Comparison of ENCODE assay signal across 8 cellular contexts in the genomic region with DNA sequence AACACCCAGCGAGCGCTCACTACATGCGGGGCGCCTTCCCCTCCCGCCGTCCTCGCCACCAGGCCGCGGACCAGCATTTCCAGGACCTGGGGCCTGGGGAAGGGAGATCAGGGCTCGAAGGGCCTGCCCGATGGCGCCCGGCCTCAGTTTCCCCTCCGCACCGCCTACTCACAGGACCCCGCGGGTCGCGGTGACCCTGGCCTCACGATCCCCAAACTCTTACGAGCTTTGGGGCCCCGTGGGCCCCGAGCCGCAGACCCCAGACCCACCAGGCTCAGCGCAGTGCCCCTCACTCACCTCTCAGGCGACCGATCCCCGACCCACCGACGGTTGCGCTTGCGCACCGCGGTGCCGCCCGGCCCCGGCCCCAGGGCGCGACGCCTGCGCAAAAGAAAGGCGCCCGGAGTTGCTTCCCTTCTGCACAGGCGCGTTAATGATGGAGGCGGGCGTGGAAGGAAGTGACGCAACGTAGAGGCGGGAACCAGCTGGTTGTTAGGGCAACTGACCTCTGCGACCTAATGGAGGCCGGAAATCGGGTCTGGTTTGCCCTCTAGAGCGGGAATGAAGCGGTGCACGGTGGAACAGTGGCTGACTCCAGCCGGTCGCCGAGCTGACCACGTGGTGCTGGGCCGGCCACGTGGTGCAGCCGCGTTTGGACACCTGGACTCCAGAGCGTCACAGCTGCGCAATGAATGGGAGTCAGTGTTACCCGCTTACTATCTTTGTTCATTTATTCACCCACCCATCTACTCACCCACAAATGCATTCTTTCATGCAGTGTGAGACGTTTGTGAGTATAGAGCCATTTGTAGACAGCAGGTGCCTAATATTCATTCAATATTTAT. TPM values are rescaled to one million over a fixed set of nuclear protein-coding genes. Genes with fewer than 3 reads are reported as not detected.
DNase-seq lines count a peak whose midpoint lies in the region; ATAC-seq and TF ChIP-seq lines count a peak whose summit lies in the region.

A gene with protein sequence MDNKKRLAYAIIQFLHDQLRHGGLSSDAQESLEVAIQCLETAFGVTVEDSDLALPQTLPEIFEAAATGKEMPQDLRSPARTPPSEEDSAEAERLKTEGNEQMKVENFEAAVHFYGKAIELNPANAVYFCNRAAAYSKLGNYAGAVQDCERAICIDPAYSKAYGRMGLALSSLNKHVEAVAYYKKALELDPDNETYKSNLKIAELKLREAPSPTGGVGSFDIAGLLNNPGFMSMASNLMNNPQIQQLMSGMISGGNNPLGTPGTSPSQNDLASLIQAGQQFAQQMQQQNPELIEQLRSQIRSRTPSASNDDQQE (minus strand): TSS at position 338 of the 845 bp plus-strand sequence. CDS start 14,205 bp downstream, outside the sequence.

- H3K4me3 ChIP-seq in coronary artery: peak within 1 kb of the TSS; percentile 89

- intact Hi-C loops in activated CD4-positive, alpha-beta T cell treated with anti-CD3 and anti-CD28 coated beads, Interleukin-2, amount 10 ng/mL, durations not matched to agents 24 days and 14 days (cut with micrococcal nuclease): loop anchor here (2.0 kb wide), 1 partner anchor 42 kb away; a partner anchor contains a TSS

- no peaks in the 10 kb centered on the region for H3K27me3 Mint-ChIP-seq in activated CD4-positive, alpha-beta T cell treated with anti-CD3 and anti-CD28 coated beads, Interleukin-2, amount 10 ng/mL, durations not matched to agents 24 days and 14 days

- H3K27ac ChIP-seq in coronary artery (peak within 1 kb of the TSS; percentile 88 to 93), layer of hippocampus (ENCODE audit: low read depth, low read length) (peak within 1 kb of the TSS; percentile 97)

- H3K4me3 Mint-ChIP-seq in activated CD4-positive, alpha-beta T cell treated with anti-CD3 and anti-CD28 coated beads, Interleukin-2, amount 10 ng/mL, durations not matched to agents 24 days and 14 days: peak within 1 kb of the TSS; percentile 95

- DNase-seq in C1 segment of cervical spinal cord (lab: John Stamatoyannopoulos, UW) (peak; percentile 69 to 99 (median 96)), NCI-H526 treated with DMSO at 0.1 percent for 48 hours (lab: John Stamatoyannopoulos, UW) (peak; percentile 95), coronary artery (ENCODE audit: low spot score) (peak; percentile 99)
- peak; percentile 99 for DNase-seq in activated CD4-positive, alpha-beta T cell treated with anti-CD3 and anti-CD28 coated beads, Interleukin-2, amount 10 ng/mL, durations not matched to agents 24 days and 14 days
- peak; percentile 89 to 92 for DNase-seq in stimulated activated CD4-positive, alpha-beta T cell treated with anti-CD3 and anti-CD28 coated beads, Interleukin-1b, Interleukin-23, amount 100 ng/mL, for 4 hours (ENCODE audit: low read depth in 2 of 2)

- peaks cover 19% of the 10 kb centered on the region for H3K36me3 Mint-ChIP-seq in activated CD4-positive, alpha-beta T cell treated with anti-CD3 and anti-CD28 coated beads, Interleukin-2, amount 10 ng/mL, durations not matched to agents 24 days and 14 days (ENCODE audit: low read depth)

- H3K27ac Mint-ChIP-seq in activated CD4-positive, alpha-beta T cell treated with anti-CD3 and anti-CD28 coated beads, Interleukin-2, amount 10 ng/mL, durations not matched to agents 24 days and 14 days: peak within 1 kb of the TSS; percentile 98

- H3K27me3 ChIP-seq in layer of hippocampus (ENCODE audit: control insufficient read depth, insufficient read depth, low read length): no peaks in the 10 kb centered on the region

- peak; percentile 78 for ATAC-seq in GM19324 (IDR thresholded peaks at IDR 0.05; ENCODE audit: low FRiP score, unreplicated experiment)
- ATAC-seq in HG03469 (IDR thresholded peaks at IDR 0.05; ENCODE audit: unreplicated experiment): peak; percentile 47

- peaks cover 37% of the 10 kb centered on the region for H3K4me1 Mint-ChIP-seq in activated CD4-positive, alpha-beta T cell treated with anti-CD3 and anti-CD28 coated beads, Interleukin-2, amount 10 ng/mL, durations not matched to agents 24 days and 14 days

- TF ChIP-seq CTCF in coronary artery (IDR thresholded peaks at IDR 0.05): no peak

- H3K9me3 Mint-ChIP-seq in activated CD4-positive, alpha-beta T cell treated with anti-CD3 and anti-CD28 coated beads, Interleukin-2, amount 10 ng/mL, durations not matched to agents 24 days and 14 days: peaks cover 4% of the 10 kb centered on the region

RNA-seq across cellular contexts. Expression of the gene that starts here (rescaled TPM):
- total RNA-seq in activated CD4-positive, alpha-beta T cell treated with anti-CD3 and anti-CD28 coated beads, Interleukin-2, amount 10 ng/mL, durations not matched to agents 24 days and 14 days: 73.3 and 76.9 TPM in 2 replicates

Comparison
In these comparisons a context has a peak if more than half of its experiments do, and no peak if none do; other contexts are left out.
1. Peak in every context shown above with its lines: DNase-seq, ATAC-seq, H3K4me3 ChIP-seq and H3K27ac ChIP-seq.